15 cellular contexts compared by ENCODE assay signal in genomic region chr3:27630892-27631291, GRCh38.
A peak's percentile ranks its signal among the peaks of the same experiment; 100 is the strongest.
DNase-seq lines count a peak whose midpoint lies in the region; ATAC-seq, FAIRE-seq and TF ChIP-seq lines count a peak whose summit lies in the region.
"Had no signal": no experiment of that assay in that cellular context is flagged by ENCODE, and none has a peak within 500 bp of the region (broad histone marks: within the 10 kb centered on the region; RNA-seq: fewer than 3 reads in every experiment).

No MANE protein-coding gene starts in this region.

- H3K4me1 Mint-ChIP-seq in MCF 10A (ENCODE audit: insufficient read depth, unreplicated experiment), result peaks cover 6% of the 10 kb centered on the region

- no peaks in the 10 kb centered on the region for H3K9me3 ChIP-seq in breast epithelium
- H3K9me3 ChIP-seq: SJCRH30 had no signal

- no peaks in the 10 kb centered on the region for H3K36me3 Mint-ChIP-seq in MCF 10A (ENCODE audit: insufficient read depth, unreplicated experiment)
- H3K36me3 Mint-ChIP-seq: brain; stimulated activated naive B cell treated with anti-CD40 and anti-IgM and Interleukin-4, amounts not matched to agents 10 μg/mL and 1 μg/mL and 100 μg/mL, for 72 hours had no signal

- H3K4me3 Mint-ChIP-seq in MCF 10A (ENCODE audit: unreplicated experiment), result no peak overlapping the region
- H3K4me3 Mint-ChIP-seq: stimulated activated naive B cell treated with anti-CD40 and anti-IgM and Interleukin-4, amounts not matched to agents 10 μg/mL and 1 μg/mL and 100 μg/mL, for 72 hours had no signal

- no peaks in the 10 kb centered on the region for H3K9me3 Mint-ChIP-seq in MCF 10A (ENCODE audit: unreplicated experiment)
- H3K9me3 Mint-ChIP-seq: stimulated activated naive B cell treated with anti-CD40 and anti-IgM and Interleukin-4, amounts not matched to agents 10 μg/mL and 1 μg/mL and 100 μg/mL, for 72 hours had no signal

- intact Hi-C loops in MCF 10A (cut with micrococcal nuclease) (no loop called here), breast epithelium (cut with DNase I; ENCODE audit: low total_unique reads) (no loop called here)

- no peak overlapping the region for H3K27ac ChIP-seq in breast epithelium
- H3K27ac ChIP-seq: SJCRH30 had no signal

- no peaks in the 10 kb centered on the region for H3K27me3 Mint-ChIP-seq in MCF 10A (ENCODE audit: insufficient read depth, unreplicated experiment)

- CTCF ChIA-PET in MCF 10A (lab: Yijun Ruan, JAX), result no interaction called here

- H3K36me3 ChIP-seq in breast epithelium (no peaks in the 10 kb centered on the region), bronchial epithelial cell (ENCODE audit: control insufficient read depth, insufficient read depth, low read length) (no peaks in the 10 kb centered on the region)
- H3K36me3 ChIP-seq: SJCRH30 had no signal

- TF ChIP-seq CTCF in MCF 10A (IDR thresholded peaks at IDR 0.05; ENCODE audit: unreplicated experiment) (no peak), breast epithelium (IDR thresholded peaks at IDR 0.05) (no peak), bronchial epithelial cell (IDR thresholded peaks at IDR 0.05; ENCODE audit: insufficient read depth, low read length, severe bottlenecking) (no peak)

- no TSS peak for BruUV-seq in MCF 10A (replicated peaks; lab: Mats Ljungman, UMichigan)

- POLR2A ChIA-PET in MCF 10A (lab: Yijun Ruan, JAX), result no interaction called here

- no peak overlapping the region for H3K27ac Mint-ChIP-seq in MCF 10A (ENCODE audit: low read depth, unreplicated experiment)
- H3K27ac Mint-ChIP-seq: brain had no signal

- H3K27me3 ChIP-seq in breast epithelium (no peaks in the 10 kb centered on the region), bronchial epithelial cell (ENCODE audit: control insufficient read depth, insufficient read depth, low read length) (no peaks in the 10 kb centered on the region)
- H3K27me3 ChIP-seq: SJCRH30 had no signal

- DNase-seq in MCF 10A (ENCODE audit: unreplicated experiment) (peak; percentile 31), breast epithelium (ENCODE audit: low spot score in 2 of 2) (no peak), bronchial epithelial cell (ENCODE audit: low read depth) (peak; percentile 79), hepatic stellate cell (ENCODE audit: low spot score) (no peak), Ammon's horn (ENCODE audit: low spot score) (no peak), inferior parietal cortex (ENCODE audit: extremely low spot score) (no peak)
- DNase-seq: activated CD4-positive, alpha-beta T cell treated with anti-CD3 and anti-CD28 coated beads, Interleukin-2, amount 50 U/mL, for 48 hours; C1 segment of cervical spinal cord; Kasumi-1; NCI-H446 treated with DMSO at 0.1 percent for 48 hours; SJCRH30; stimulated activated naive B cell treated with anti-CD40 and anti-IgM and Interleukin-4, amounts not matched to agents 10 μg/mL and 1 μg/mL and 100 μg/mL, for 72 hours had no signal

- no peak for TF ChIP-seq POLR2A in breast epithelium (IDR thresholded peaks at IDR 0.05)

- no peak overlapping the region for H3K4me3 ChIP-seq in breast epithelium
- H3K4me3 ChIP-seq in bronchial epithelial cell (ENCODE audit: low read depth, low read length), result no peak overlapping the region
- H3K4me3 ChIP-seq: SJCRH30 had no signal

- FAIRE-seq in bronchial epithelial cell (lab: Jason Lieb, UNC), result no peak

- ATAC-seq in HG03520 (IDR thresholded peaks at IDR 0.05; ENCODE audit: unreplicated experiment), result peak; percentile 35
- ATAC-seq in GM21619 (IDR thresholded peaks at IDR 0.05; ENCODE audit: unreplicated experiment), result no peak
- ATAC-seq: stimulated activated naive B cell treated with anti-CD40 and anti-IgM and Interleukin-4, amounts not matched to agents 10 μg/mL and 1 μg/mL and 100 μg/mL, for 72 hours had no signal

- H3K4me1 ChIP-seq in breast epithelium, result no peaks in the 10 kb centered on the region
- H3K4me1 ChIP-seq: SJCRH30 had no signal

Comparison
In these comparisons a context has a peak if more than half of its experiments do, and no peak if none do; other contexts are left out.
1. DNase-seq: peak in MCF 10A (single experiment) and bronchial epithelial cell (single experiment); none in breast epithelium (0 of 2), hepatic stellate cell (single experiment), Ammon's horn (single experiment) and inferior parietal cortex (single experiment).